ENCODE assay signal across 8 cellular contexts in genomic region chr19:17948474-17948966, GRCh38. TPM values are rescaled to one million over a fixed set of nuclear protein-coding genes. Genes with fewer than 3 reads are reported as not detected.
DNase-seq lines count a peak whose midpoint lies in the region; ATAC-seq and TF ChIP-seq lines count a peak whose summit lies in the region.

No MANE protein-coding gene starts in this region.

- peak overlapping the region; percentile 79 for H3K4me3 Mint-ChIP-seq in progenitor cell of endocrine pancreas (ENCODE audit: low read depth)

- H3K27ac ChIP-seq in dorsolateral prefrontal cortex = peak overlapping the region in 19 of 59 donors; percentile 16 to 87 (median 72)

- H3K27me3 ChIP-seq in dorsolateral prefrontal cortex = peaks cover 0 to 43% (median 30%) of the 10 kb centered on the region in 45 donors

- H3K9me3 ChIP-seq in mucosa of descending colon = no peaks in the 10 kb centered on the region

- intact Hi-C loops in dorsolateral prefrontal cortex (cut with DNase I) = loop anchor here in 1 of 2 donors (10.0 kb wide), 1 partner anchor 206 kb away; the partner anchor contains the start of gene PIK3R2
- intact Hi-C loops in mucosa of descending colon (cut with DNase I, micrococcal nuclease) = no loop called here

- ATAC-seq in GM18909 (IDR thresholded peaks at IDR 0.05; ENCODE audit: poor library complexity, unreplicated experiment) (no peak), mucosa of descending colon (no peak)

- no peaks in the 10 kb centered on the region for H3K36me3 ChIP-seq in mucosa of descending colon (ENCODE audit: low read depth)

- peaks cover 22% of the 10 kb centered on the region for H3K4me1 Mint-ChIP-seq in progenitor cell of endocrine pancreas (ENCODE audit: low read depth)

- H3K27ac Mint-ChIP-seq in progenitor cell of endocrine pancreas = peak overlapping the region; percentile 95

- no peak for TF ChIP-seq CTCF in GM12864 (IDR thresholded peaks at IDR 0.05; ENCODE audit: low read depth, low read length, missing control alignments)
- TF ChIP-seq CTCF in dorsolateral prefrontal cortex (IDR thresholded peaks at IDR 0.05 in 54 of 56, conservative IDR thresholded peaks at IDR 0.05 in 2 of 56; ENCODE audit: low read depth in 1 of 56, partially characterized antibody in 56 of 56) = no peak
- TF ChIP-seq CTCF in progenitor cell of endocrine pancreas (IDR thresholded peaks at IDR 0.05; ENCODE audit: unreplicated experiment) = no peak
- TF ChIP-seq CTCF in GM13976 (IDR thresholded peaks at IDR 0.05; ENCODE audit: borderline replicate concordance, control extremely low read depth, extremely low read depth, insufficient read depth, missing control alignments) = no peak
- TF ChIP-seq CTCF in mucosa of descending colon (IDR thresholded peaks at IDR 0.05) = no peak

- H3K4me1 ChIP-seq in mucosa of descending colon (ENCODE audit: low read depth) = peaks cover 26% of the 10 kb centered on the region

- DNase-seq in GM12864 (ENCODE audit: low read depth) (no peak), NCI-H2107 (lab: John Stamatoyannopoulos, UW) (peak; percentile 81), dorsolateral prefrontal cortex (no peak), progenitor cell of endocrine pancreas (ENCODE audit: low spot score, unreplicated experiment) (no peak), UCSD-AML1 (lab: John Stamatoyannopoulos, UW; ENCODE audit: unreplicated experiment) (no peak), GM13976 (ENCODE audit: low spot score) (no peak), mucosa of descending colon (no peak)

- H3K4me3 ChIP-seq in GM12864 (ENCODE audit: low read depth, low read length) (0 out of 2 replicates have a peak overlapping the region, but pooled peaks have one; percentile 9), dorsolateral prefrontal cortex (peak overlapping the region; percentile 4 to 82 (median 70)), mucosa of descending colon (no peak overlapping the region)

- in situ Hi-C loops in GM13976 (cut with MboI; ENCODE audit: low sequenced_read_pairs, unreplicated experiment) = loop anchor here (25.0 kb wide), 1 partner anchor 114 kb away; no protein-coding TSS in a partner anchor

- H3K27me3 Mint-ChIP-seq in progenitor cell of endocrine pancreas = peaks cover 10% of the 10 kb centered on the region

- no peaks in the 10 kb centered on the region for H3K9me3 Mint-ChIP-seq in progenitor cell of endocrine pancreas (ENCODE audit: low read depth)

- H3K36me3 Mint-ChIP-seq in progenitor cell of endocrine pancreas (ENCODE audit: insufficient read depth) = no peaks in the 10 kb centered on the region

RNA-seq across cellular contexts. Expression of gene CCDC124, which starts 15.7 kb away (rescaled TPM):
- total RNA-seq in dorsolateral prefrontal cortex (100 to 1,000 TPM in 2 of 120 experiments, 10 to 100 TPM in 118; 46.6 to 103 (median 70.3) TPM), progenitor cell of endocrine pancreas (80.2 and 84.3 TPM in 2 replicates), mucosa of descending colon (10 to 100 TPM; 30.2 to 78.4 (median 56.3) TPM)

RNA-seq across cellular contexts. Expression of gene KCNN1, which starts 18.4 kb away (rescaled TPM):
- total RNA-seq in dorsolateral prefrontal cortex (100 to 1,000 TPM in 5 of 120 experiments, 10 to 100 TPM in 115; 21.3 to 177 (median 74.4) TPM), progenitor cell of endocrine pancreas (19.6 and 20.3 TPM in 2 replicates), mucosa of descending colon (under 1 TPM in 1 of 3 donors, not detected in 2; 0.79 TPM)

RNA-seq across cellular contexts. Expression of gene ARRDC2, which starts 59.5 kb away (rescaled TPM):
- total RNA-seq in dorsolateral prefrontal cortex (100 to 1,000 TPM in 10 of 120 experiments, 10 to 100 TPM in 110; 17.5 to 207 (median 47.3) TPM), progenitor cell of endocrine pancreas (3.3 and 4.3 TPM in 2 replicates), mucosa of descending colon (10 to 100 TPM; 26.4 to 31.1 (median 30.8) TPM)

Comparison
In these comparisons a context has a peak if more than half of its experiments do, and no peak if none do; other contexts are left out.
1. RNA of gene KCNN1, which starts 18.4 kb away (total RNA-seq): 21.3 to 177 TPM in dorsolateral prefrontal cortex and 19.6 to 20.3 TPM in progenitor cell of endocrine pancreas; 0.79 TPM in mucosa of descending colon; every median in the first group is over 10 times any median in the second.